9 cellular contexts compared by ENCODE assay signal in the genomic region with DNA sequence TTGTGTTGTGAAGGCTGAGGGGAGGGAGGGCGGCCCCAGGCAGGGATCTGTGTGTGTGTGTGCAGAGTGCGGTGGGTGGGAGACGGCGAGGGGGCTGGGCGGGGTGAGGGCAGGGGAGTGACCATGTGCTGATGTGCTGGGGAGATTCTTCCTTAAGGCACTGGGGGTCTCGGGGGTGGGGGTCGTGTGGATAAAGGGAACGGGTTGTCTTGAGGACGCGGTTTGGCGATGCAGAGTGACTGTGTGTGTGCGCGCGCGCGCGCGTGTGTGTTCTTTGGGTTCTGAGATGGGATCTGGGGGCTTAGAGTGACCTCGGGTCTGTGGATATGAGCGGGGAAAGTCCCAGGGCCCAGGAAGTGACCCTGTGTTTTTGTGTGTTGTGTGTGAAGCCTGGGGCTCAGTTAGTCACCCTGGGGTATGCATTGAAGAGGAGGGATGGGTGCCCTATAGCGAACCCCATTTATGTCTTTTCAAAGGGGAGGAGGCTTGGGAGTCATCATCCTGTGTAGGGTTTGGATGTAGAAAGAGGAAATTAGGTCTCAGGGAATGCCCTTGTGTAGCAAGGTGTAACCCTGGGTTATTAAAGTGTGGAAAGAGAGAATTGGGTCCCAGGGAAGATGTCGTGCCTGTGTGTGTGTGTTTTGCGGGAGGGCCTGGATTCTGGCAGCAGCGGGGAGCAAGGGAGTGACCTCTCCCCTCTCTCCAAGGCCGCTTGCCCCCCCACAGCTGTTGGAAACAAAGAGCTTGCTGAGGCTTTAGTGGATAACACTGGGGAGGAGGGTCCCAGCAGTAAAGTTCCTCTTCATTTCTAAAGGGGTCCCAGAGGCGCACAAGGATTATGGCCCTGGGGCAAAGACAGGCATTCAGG. TPM values are rescaled to one million over a fixed set of nuclear protein-coding genes. Genes with fewer than 3 reads are reported as not detected.
DNase-seq lines count a peak whose midpoint lies in the region; ATAC-seq and TF ChIP-seq lines count a peak whose summit lies in the region.
"Had no signal": no experiment of that assay in that cellular context is flagged by ENCODE, and none has a peak within 500 bp of the region (broad histone marks: within the 10 kb centered on the region; RNA-seq: fewer than 3 reads in every experiment).

No MANE protein-coding gene starts in this region.

- BruUV-seq in HCT116 (replicated peaks; lab: Mats Ljungman, UMichigan) = no TSS peak

- H3K4me3 ChIP-seq in HCT116 (replicated peaks in 1 of 2; ENCODE audit: low read depth in 1 of 2, low read length in 2 of 2) = peak overlapping the region; percentile 61 to 73
- peak overlapping the region; percentile 73 for H3K4me3 ChIP-seq in WI38 (ENCODE audit: low read depth, low read length)
- H3K4me3 ChIP-seq in heart left ventricle = peak overlapping the region; percentile 42 to 86 (median 62)
- peak overlapping the region; percentile 71 for H3K4me3 ChIP-seq in smooth muscle cell

- TF ChIP-seq RAD21 in HCT116 (IDR thresholded peaks at IDR 0.05; ENCODE audit: low read depth) = no peak

- ATAC-seq in HCT116 (no peak), heart left ventricle (peak in 1 of 4 donors; percentile 35), HG02970 (IDR thresholded peaks at IDR 0.05; ENCODE audit: low FRiP score, unreplicated experiment) (no peak), GM19467 (IDR thresholded peaks at IDR 0.05; ENCODE audit: unreplicated experiment) (no peak)

- POLR2A ChIA-PET in HCT116 (lab: Charles Lee) = no interaction called here

- H3K4me1 ChIP-seq in HCT116 (ENCODE audit: control insufficient read depth in 1 of 2, insufficient read depth in 2 of 2, low read length in 2 of 2) = peaks cover 3 to 12% of the 10 kb centered on the region in 2 experiments; a peak in 2 of 4 replicates
- peaks cover 0 to 15% (median 1%) of the 10 kb centered on the region in 12 donors for H3K4me1 ChIP-seq in heart left ventricle
- peaks cover 6% of the 10 kb centered on the region for H3K4me1 ChIP-seq in smooth muscle cell (ENCODE audit: low read depth)

- H3K27me3 ChIP-seq in HCT116 (ENCODE audit: insufficient read depth, low read length) (no peaks in the 10 kb centered on the region), heart left ventricle (peaks cover 0 to 25% (median 0%) of the 10 kb centered on the region in 9 donors), smooth muscle cell (ENCODE audit: low read depth) (no peaks in the 10 kb centered on the region)

- H3K36me3 ChIP-seq in HCT116 (ENCODE audit: control insufficient read depth in 1 of 2, insufficient read depth in 2 of 2, low read length in 2 of 2) = no peaks in the 10 kb centered on the region
- no peaks in the 10 kb centered on the region for H3K36me3 ChIP-seq in heart left ventricle
- H3K36me3 ChIP-seq in smooth muscle cell (ENCODE audit: low read depth) = no peaks in the 10 kb centered on the region
- H3K36me3 ChIP-seq: neutrophil had no signal

- H3K9me3 ChIP-seq in HCT116 (ENCODE audit: control insufficient read depth in 1 of 2, insufficient read depth in 1 of 2, low read depth in 1 of 2, low read length in 2 of 2) (no peaks in the 10 kb centered on the region), heart left ventricle (no peaks in the 10 kb centered on the region), smooth muscle cell (replicated peaks; ENCODE audit: low read depth) (no peaks in the 10 kb centered on the region)
- H3K9me3 ChIP-seq: neutrophil had no signal

- no peaks in the 10 kb centered on the region for H3K9me2 ChIP-seq in HCT116 (ENCODE audit: insufficient read depth)

- H3K9ac ChIP-seq in HCT116 (ENCODE audit: low read length) (peak overlapping the region; percentile 59), smooth muscle cell (ENCODE audit: low read depth) (no peak overlapping the region)

- TF ChIP-seq POLR2A in HCT116 (IDR thresholded peaks at IDR 0.05; ENCODE audit: borderline replicate concordance, extremely low read depth, insufficient read depth, insufficient read length) (no peak), heart left ventricle (IDR thresholded peaks at IDR 0.05) (no peak)

- RAD21 ChIA-PET in HCT116 (lab: Charles Lee; ENCODE audit: low non-redundant PET in 1 of 2, low total read pairs in 2 of 2, uncharacterized antibody in 2 of 2, unreplicated experiment in 2 of 2) = no interaction called here

- 34 to 38% (median 34%) methylated on average over 26 of the region's 26 CpGs for WGBS in heart left ventricle, 4 donors
- 19% methylated on average over 20 of the region's 26 CpGs for WGBS in smooth muscle cell (ENCODE audit: low lambda C conversion rate)

- H3K79me2 ChIP-seq in HCT116 (ENCODE audit: insufficient read depth, low read length) (no peaks in the 10 kb centered on the region), smooth muscle cell (ENCODE audit: low read depth) (no peaks in the 10 kb centered on the region)

- peak overlapping the region; percentile 96 for H3K4me2 ChIP-seq in HCT116 (ENCODE audit: low read length)
- peak overlapping the region; percentile 93 for H3K4me2 ChIP-seq in smooth muscle cell

- no peak overlapping the region for H2AFZ ChIP-seq in HCT116 (ENCODE audit: low read depth, low read length, poor library complexity, severe bottlenecking)
- peak overlapping the region; percentile 88 for H2AFZ ChIP-seq in smooth muscle cell (ENCODE audit: low read depth)

- CTCF ChIA-PET in HCT116 (lab: Charles Lee) = no interaction called here

- no peak overlapping the region for H3K27ac ChIP-seq in HCT116 (ENCODE audit: low read depth, low read length)
- no peak overlapping the region for H3K27ac ChIP-seq in heart left ventricle
- no peak overlapping the region for H3K27ac ChIP-seq in smooth muscle cell (ENCODE audit: low read depth)
- H3K27ac ChIP-seq: neutrophil had no signal

- H4K20me1 ChIP-seq in HCT116 (ENCODE audit: insufficient read depth) (no peaks in the 10 kb centered on the region), smooth muscle cell (ENCODE audit: low read depth) (no peaks in the 10 kb centered on the region)

- DNase-seq in HCT116 (ENCODE audit: low read depth, low spot score) = no peak
- peak in 1 of 5 donors; percentile 5 for DNase-seq in heart left ventricle
- no peak for DNase-seq in smooth muscle cell (lab: John Stamatoyannopoulos, UW; ENCODE audit: unreplicated experiment)
- DNase-seq in DMS79 (lab: John Stamatoyannopoulos, UW) = no peak
- no peak for DNase-seq in central memory CD4-positive, alpha-beta T cell

- intact Hi-C loops in HCT116 (cut with micrococcal nuclease) (no loop called here), heart left ventricle (cut with DNase I) (no loop called here)

- H3F3A ChIP-seq in smooth muscle cell (ENCODE audit: low read depth) = no peaks in the 10 kb centered on the region

- TF ChIP-seq CTCF in HCT116 (IDR thresholded peaks at IDR 0.05 in 2 of 3, conservative IDR thresholded peaks at IDR 0.05 in 1 of 3; ENCODE audit: borderline replicate concordance in 1 of 3, insufficient read depth in 1 of 3, low read depth in 2 of 3, low read length in 2 of 3) (no peak), WI38 (IDR thresholded peaks at IDR 0.05; ENCODE audit: low read depth, low read length) (no peak), heart left ventricle (IDR thresholded peaks at IDR 0.05) (no peak), smooth muscle cell (IDR thresholded peaks at IDR 0.05; ENCODE audit: borderline replicate concordance, insufficient read depth, poor library complexity, severe bottlenecking) (no peak)

TF ChIP-seq in HCT116, 20 proteins besides CTCF, POLR2A, EP300 and RAD21:
- TF ChIP-seq, protein P1, sequence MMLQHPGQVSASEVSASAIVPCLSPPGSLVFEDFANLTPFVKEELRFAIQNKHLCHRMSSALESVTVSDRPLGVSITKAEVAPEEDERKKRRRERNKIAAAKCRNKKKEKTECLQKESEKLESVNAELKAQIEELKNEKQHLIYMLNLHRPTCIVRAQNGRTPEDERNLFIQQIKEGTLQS (IDR thresholded peaks at IDR 0.05) = no peak
- TF ChIP-seq JUND (IDR thresholded peaks at IDR 0.05) (no peak), CEBPB (IDR thresholded peaks at IDR 0.05; ENCODE audit: low read depth) (no peak), MAX (IDR thresholded peaks at IDR 0.05) (no peak), TCF7L2 (IDR thresholded peaks at IDR 0.05; ENCODE audit: borderline replicate concordance, extremely low read depth, insufficient read depth, insufficient read length) (no peak), ZFX (IDR thresholded peaks at IDR 0.05) (no peak), EZH2 (IDR thresholded peaks at IDR 0.05) (no peak)

RNA-seq across cellular contexts. Expression of gene TMEFF1, which starts 1.4 kb away (rescaled TPM):
- 3.3 TPM for total RNA-seq in HCT116 (2021; ENCODE audit: unreplicated experiment)
- polyA plus RNA-seq in HCT116 (2012) = 0.66 and 0.77 TPM in 2 replicates
- total RNA-seq in heart left ventricle = 1 to 10 TPM in 1 of 9 donors, under 1 TPM in 5, not detected in 3; 0.14 to 1.1 (median 0.26) TPM
- under 1 TPM in 1 of 2 donors, not detected in 1; 0.03 TPM for polyA plus RNA-seq in heart left ventricle
- 1.7 TPM in 1 of 2 replicates, not detected in the other for total RNA-seq in smooth muscle cell
- polyA plus RNA-seq in smooth muscle cell = 1.8 and 2.1 TPM in 2 replicates

RNA-seq across cellular contexts. Expression of gene MSANTD3, which starts 47.4 kb away (rescaled TPM):
- total RNA-seq in HCT116 (2021; ENCODE audit: unreplicated experiment) = 31.3 TPM
- polyA plus RNA-seq in HCT116 (2012) = 13.3 and 18.0 TPM in 2 replicates
- 10 to 100 TPM; 17.8 to 60.5 (median 24.1) TPM for total RNA-seq in heart left ventricle
- polyA plus RNA-seq in heart left ventricle = 10 to 100 TPM; 14.3 to 30.1 TPM
- total RNA-seq in smooth muscle cell = 48.0 and 49.1 TPM in 2 replicates
- 40.4 and 52.9 TPM in 2 replicates for polyA plus RNA-seq in smooth muscle cell
